In genomic region chr5:79934681-79935080, GRCh38 we compare ENCODE assay signal across 30 cellular contexts.
"Had no signal": no experiment of that assay in that cellular context is flagged by ENCODE, and none has a peak within 500 bp of the region (broad histone marks: within the 10 kb centered on the region; RNA-seq: fewer than 3 reads in every experiment).

No MANE protein-coding gene starts in this region.

- FAIRE-seq: TTC549 had no signal

- H3K4me1 ChIP-seq: ascending aorta had no signal

- H3K36me3 ChIP-seq: adrenal gland, ascending aorta had no signal

- H3K27me3 ChIP-seq: adrenal gland, ascending aorta had no signal

- ATAC-seq: activated CD8-positive, alpha-beta T cell treated with anti-CD3 and anti-CD28 coated beads for 36 hours; activated naive CD4-positive, alpha-beta T cell treated with anti-CD3 and anti-CD28 coated beads, Interleukin-2, amount 50 U/mL, for 72 hours; activated T-cell treated with anti-CD3 and anti-CD28 coated beads, Interleukin-2, amount 50 U/mL, for 4 hours; activated T-cell treated with anti-CD3 and anti-CD28 coated beads, Interleukin-2, amount 50 U/mL, for 72 hours; activated T-helper 17 cell treated with anti-CD3 and anti-CD28 coated beads, Interleukin-2, amount 50 U/mL, for 72 hours; T-cell; T-helper 17 cell; WTC11 had no signal

- DNase-seq: activated CD4-positive, alpha-beta memory T cell treated with anti-CD3 and anti-CD28 coated beads for 36 hours; activated CD4-positive, alpha-beta T cell treated with anti-CD3 and anti-CD28 coated beads for 4 hours; activated CD4-positive, alpha-beta T cell treated with anti-CD3 and anti-CD28 coated beads, Interleukin-2, amount 10 ng/mL, durations not matched to agents 24 days and 14 days; activated CD4-positive, alpha-beta T cell treated with anti-CD3 and anti-CD28 coated beads, Interleukin-2, amount 50 U/mL, for 1 hour; activated CD4-positive, alpha-beta T cell treated with anti-CD3 and anti-CD28 coated beads, Interleukin-2, amount 50 U/mL, for 4 hours; activated CD4-positive, CD25-positive, alpha-beta regulatory T cell; activated CD4-positive, CD25-positive, alpha-beta regulatory T cell treated with anti-CD3 and anti-CD28 coated beads, Interleukin-2, amount 50 U/mL, for 72 hours; activated CD8-positive, alpha-beta memory T cell treated with anti-CD3 and anti-CD28 coated beads, Interleukin-2, amount 50 U/mL, for 4 hours; activated CD8-positive, alpha-beta T cell treated with anti-CD3 and anti-CD28 coated beads for 36 hours; activated effector memory CD4-positive, alpha-beta T cell treated with anti-CD3 and anti-CD28 coated beads, Interleukin-2, amount 50 U/mL, for 16 hours; activated gamma-delta T cell treated with Interleukin-2 at 50 U/mL for 16 hours; activated naive CD4-positive, alpha-beta T cell; activated naive CD4-positive, alpha-beta T cell treated with anti-CD3 and anti-CD28 coated beads for 36 hours; activated naive CD4-positive, alpha-beta T cell treated with anti-CD3 and anti-CD28 coated beads, Interleukin-2, amount 50 U/mL, for 16 hours; activated naive CD8-positive, alpha-beta T cell treated with anti-CD3 and anti-CD28 coated beads for 36 hours; activated T-cell treated with anti-CD3 and anti-CD28 coated beads for 4 hours; activated T-cell treated with anti-CD3 and anti-CD28 coated beads, Interleukin-2, amount 50 U/mL, for 1 hour; activated T-cell treated with anti-CD3 and anti-CD28 coated beads, Interleukin-2, amount 50 U/mL, for 4 hours; activated T-cell treated with anti-CD3 and anti-CD28 coated beads, Interleukin-2, amount 50 U/mL, for 72 hours; adrenal gland; amniotic stem cell; cerebellar nuclear complex; T-cell; T-helper 17 cell had no signal

- H3K27ac ChIP-seq: ascending aorta, VCaP had no signal

- H3K4me3 ChIP-seq: adrenal gland, ascending aorta had no signal

- H3K9me3 ChIP-seq: adrenal gland, ascending aorta had no signal
